ENCODE assay signal across 1 cellular context in genomic region chr19:15161028-15161984, GRCh38.
TF ChIP-seq lines count a peak whose summit lies in the region.

No MANE protein-coding gene starts in this region.

TF ChIP-seq in GM23338, 12 proteins besides CTCF, POLR2A, EP300 and RAD21 (continued from another document):
- no peak for TF ChIP-seq ZNF462 (CRISPR knock-in tag; IDR thresholded peaks at IDR 0.05)
- TF ChIP-seq CREB1 (CRISPR knock-in tag; IDR thresholded peaks at IDR 0.05; ENCODE audit: low read depth) = no peak
- no peak for TF ChIP-seq JUNB (IDR thresholded peaks at IDR 0.05; ENCODE audit: unreplicated experiment)
- no peak for TF ChIP-seq NANOG (IDR thresholded peaks at IDR 0.05; ENCODE audit: borderline replicate concordance)
- no peak for TF ChIP-seq REST (IDR thresholded peaks at IDR 0.05; ENCODE audit: unreplicated experiment)
- no peak for TF ChIP-seq POLR2AphosphoS5 (IDR thresholded peaks at IDR 0.05; ENCODE audit: low read depth)
